ENCODE assay signal across 1 cellular context in the genomic region with DNA sequence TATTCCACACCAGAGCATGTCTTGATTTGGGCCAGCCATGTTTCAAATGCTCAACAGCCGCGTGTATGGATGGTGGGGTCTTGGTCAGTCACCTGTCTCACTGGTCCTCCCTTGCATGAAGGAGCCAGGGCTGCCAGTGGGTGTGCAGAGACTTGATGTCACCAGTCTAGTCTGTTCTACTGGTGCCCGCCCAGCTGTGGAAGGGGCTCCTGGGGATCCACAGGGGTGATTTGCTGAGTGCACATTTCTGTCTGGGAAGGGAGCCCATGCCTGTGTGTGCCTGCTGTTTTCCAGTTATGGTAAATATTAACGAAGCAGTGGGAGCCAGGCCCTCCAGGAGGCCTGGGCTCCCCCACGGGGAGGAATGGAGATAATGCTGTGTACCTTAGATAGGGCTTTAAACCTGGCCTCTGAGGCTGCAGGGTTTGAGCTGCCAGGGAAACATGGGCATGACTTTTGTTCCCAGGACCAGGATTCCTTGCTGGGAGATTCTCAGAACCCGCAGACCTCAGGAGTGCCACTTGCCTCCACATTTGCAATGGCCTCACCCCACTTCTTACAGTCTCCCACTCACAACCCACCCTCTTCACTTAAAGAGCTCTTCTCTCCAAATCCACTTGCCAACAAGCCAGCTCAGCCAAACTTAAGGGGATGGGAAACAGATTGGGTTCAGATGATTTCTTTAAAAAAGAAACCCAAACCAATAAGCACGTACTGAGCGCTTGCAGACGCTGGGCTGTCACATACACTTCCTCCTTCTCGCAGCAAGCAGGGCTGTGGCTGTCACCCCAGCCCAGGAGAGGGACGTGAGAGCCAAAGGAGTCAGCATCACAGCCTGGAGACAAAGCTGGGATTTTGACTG.
TF ChIP-seq lines count a peak whose summit lies in the region.

No MANE protein-coding gene starts in this region.

TF ChIP-seq in HepG2, 621 proteins besides CTCF, POLR2A, EP300 and RAD21 (continued from another document):
- TF ChIP-seq SOX6 (IDR thresholded peaks at IDR 0.05) (no peak), SOX6 (CRISPR knock-in tag; IDR thresholded peaks at IDR 0.05) (peak; percentile 70), HMG20B (CRISPR knock-in tag; conservative IDR thresholded peaks at IDR 0.05) (0 out of 2 replicates have a peak, but pooled peaks have one; percentile 64), ZNF207 (IDR thresholded peaks at IDR 0.05; ENCODE audit: borderline replicate concordance) (no peak), PHF8 (CRISPR knock-in tag; IDR thresholded peaks at IDR 0.05) (no peak), KDM6A (CRISPR knock-in tag; IDR thresholded peaks at IDR 0.05; ENCODE audit: low read depth) (peak; percentile 51; the same call in 1 of the 2 replicates), DR1 (CRISPR knock-in tag; IDR thresholded peaks at IDR 0.05) (no peak), HDAC2 (CRISPR knock-in tag; IDR thresholded peaks at IDR 0.05) (peak; percentile 56; the same call in 1 of the 2 replicates), ZSCAN21 (CRISPR knock-in tag; IDR thresholded peaks at IDR 0.05; ENCODE audit: borderline replicate concordance) (peak; percentile 53; the same call in 1 of the 2 replicates), ZNF607 (CRISPR knock-in tag; IDR thresholded peaks at IDR 0.05; ENCODE audit: borderline replicate concordance) (no peak), ZNF790 (CRISPR knock-in tag; IDR thresholded peaks at IDR 0.05; ENCODE audit: borderline replicate concordance) (no peak), PTBP1 (IDR thresholded peaks at IDR 0.05; ENCODE audit: low read depth, low read length, poor library complexity, severe bottlenecking) (no peak), DMAP1 (CRISPR knock-in tag; IDR thresholded peaks at IDR 0.05) (peak; percentile 61), ZBTB3 (CRISPR knock-in tag; IDR thresholded peaks at IDR 0.05; ENCODE audit: borderline replicate concordance, low read depth) (no peak), ZBTB7B (CRISPR knock-in tag; IDR thresholded peaks at IDR 0.05) (peak; percentile 62), U2AF1 (optimal IDR thresholded peaks at IDR 0.05; ENCODE audit: low read depth, low read length) (no peak), KLF12 (CRISPR knock-in tag; IDR thresholded peaks at IDR 0.05; ENCODE audit: borderline replicate concordance) (no peak), ZMAT3 (CRISPR knock-in tag; conservative IDR thresholded peaks at IDR 0.05) (0 out of 2 replicates have a peak, but pooled peaks have one; percentile 79), ZNF572 (CRISPR knock-in tag; IDR thresholded peaks at IDR 0.05) (no peak), ERF (CRISPR knock-in tag; IDR thresholded peaks at IDR 0.05) (peak; percentile 70), XRCC5 (optimal IDR thresholded peaks at IDR 0.05; ENCODE audit: low read length) (peak; percentile 81)
- TF ChIP-seq, protein P1, sequence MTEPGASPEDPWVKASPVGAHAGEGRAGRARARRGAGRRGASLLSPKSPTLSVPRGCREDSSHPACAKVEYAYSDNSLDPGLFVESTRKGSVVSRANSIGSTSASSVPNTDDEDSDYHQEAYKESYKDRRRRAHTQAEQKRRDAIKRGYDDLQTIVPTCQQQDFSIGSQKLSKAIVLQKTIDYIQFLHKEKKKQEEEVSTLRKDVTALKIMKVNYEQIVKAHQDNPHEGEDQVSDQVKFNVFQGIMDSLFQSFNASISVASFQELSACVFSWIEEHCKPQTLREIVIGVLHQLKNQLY (CRISPR knock-in tag; IDR thresholded peaks at IDR 0.05), result 0 out of 2 replicates have a peak, but pooled peaks have one; percentile 35
- TF ChIP-seq, protein P2, sequence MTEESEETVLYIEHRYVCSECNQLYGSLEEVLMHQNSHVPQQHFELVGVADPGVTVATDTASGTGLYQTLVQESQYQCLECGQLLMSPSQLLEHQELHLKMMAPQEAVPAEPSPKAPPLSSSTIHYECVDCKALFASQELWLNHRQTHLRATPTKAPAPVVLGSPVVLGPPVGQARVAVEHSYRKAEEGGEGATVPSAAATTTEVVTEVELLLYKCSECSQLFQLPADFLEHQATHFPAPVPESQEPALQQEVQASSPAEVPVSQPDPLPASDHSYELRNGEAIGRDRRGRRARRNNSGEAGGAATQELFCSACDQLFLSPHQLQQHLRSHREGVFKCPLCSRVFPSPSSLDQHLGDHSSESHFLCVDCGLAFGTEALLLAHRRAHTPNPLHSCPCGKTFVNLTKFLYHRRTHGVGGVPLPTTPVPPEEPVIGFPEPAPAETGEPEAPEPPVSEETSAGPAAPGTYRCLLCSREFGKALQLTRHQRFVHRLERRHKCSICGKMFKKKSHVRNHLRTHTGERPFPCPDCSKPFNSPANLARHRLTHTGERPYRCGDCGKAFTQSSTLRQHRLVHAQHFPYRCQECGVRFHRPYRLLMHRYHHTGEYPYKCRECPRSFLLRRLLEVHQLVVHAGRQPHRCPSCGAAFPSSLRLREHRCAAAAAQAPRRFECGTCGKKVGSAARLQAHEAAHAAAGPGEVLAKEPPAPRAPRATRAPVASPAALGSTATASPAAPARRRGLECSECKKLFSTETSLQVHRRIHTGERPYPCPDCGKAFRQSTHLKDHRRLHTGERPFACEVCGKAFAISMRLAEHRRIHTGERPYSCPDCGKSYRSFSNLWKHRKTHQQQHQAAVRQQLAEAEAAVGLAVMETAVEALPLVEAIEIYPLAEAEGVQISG (CRISPR knock-in tag; IDR thresholded peaks at IDR 0.05), result no peak
- TF ChIP-seq, protein P3, sequence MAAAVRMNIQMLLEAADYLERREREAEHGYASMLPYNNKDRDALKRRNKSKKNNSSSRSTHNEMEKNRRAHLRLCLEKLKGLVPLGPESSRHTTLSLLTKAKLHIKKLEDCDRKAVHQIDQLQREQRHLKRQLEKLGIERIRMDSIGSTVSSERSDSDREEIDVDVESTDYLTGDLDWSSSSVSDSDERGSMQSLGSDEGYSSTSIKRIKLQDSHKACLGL (CRISPR knock-in tag; IDR thresholded peaks at IDR 0.05), result no peak
- TF ChIP-seq, protein P4, sequence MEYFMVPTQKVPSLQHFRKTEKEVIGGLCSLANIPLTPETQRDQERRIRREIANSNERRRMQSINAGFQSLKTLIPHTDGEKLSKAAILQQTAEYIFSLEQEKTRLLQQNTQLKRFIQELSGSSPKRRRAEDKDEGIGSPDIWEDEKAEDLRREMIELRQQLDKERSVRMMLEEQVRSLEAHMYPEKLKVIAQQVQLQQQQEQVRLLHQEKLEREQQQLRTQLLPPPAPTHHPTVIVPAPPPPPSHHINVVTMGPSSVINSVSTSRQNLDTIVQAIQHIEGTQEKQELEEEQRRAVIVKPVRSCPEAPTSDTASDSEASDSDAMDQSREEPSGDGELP (IDR thresholded peaks at IDR 0.05; ENCODE audit: borderline replicate concordance, low read depth), result peak; percentile 60
- TF ChIP-seq, protein P5, sequence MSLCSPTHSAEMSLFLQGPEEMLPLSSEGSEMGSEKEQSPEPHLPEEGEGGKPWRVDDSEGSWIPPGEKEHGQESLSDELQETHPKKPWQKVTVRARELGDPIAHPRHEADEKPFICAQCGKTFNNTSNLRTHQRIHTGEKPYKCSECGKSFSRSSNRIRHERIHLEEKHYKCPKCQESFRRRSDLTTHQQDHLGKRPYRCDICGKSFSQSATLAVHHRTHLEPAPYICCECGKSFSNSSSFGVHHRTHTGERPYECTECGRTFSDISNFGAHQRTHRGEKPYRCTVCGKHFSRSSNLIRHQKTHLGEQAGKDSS (CRISPR knock-in tag; IDR thresholded peaks at IDR 0.05; ENCODE audit: borderline replicate concordance, low read depth), result no peak
- TF ChIP-seq, protein P6, sequence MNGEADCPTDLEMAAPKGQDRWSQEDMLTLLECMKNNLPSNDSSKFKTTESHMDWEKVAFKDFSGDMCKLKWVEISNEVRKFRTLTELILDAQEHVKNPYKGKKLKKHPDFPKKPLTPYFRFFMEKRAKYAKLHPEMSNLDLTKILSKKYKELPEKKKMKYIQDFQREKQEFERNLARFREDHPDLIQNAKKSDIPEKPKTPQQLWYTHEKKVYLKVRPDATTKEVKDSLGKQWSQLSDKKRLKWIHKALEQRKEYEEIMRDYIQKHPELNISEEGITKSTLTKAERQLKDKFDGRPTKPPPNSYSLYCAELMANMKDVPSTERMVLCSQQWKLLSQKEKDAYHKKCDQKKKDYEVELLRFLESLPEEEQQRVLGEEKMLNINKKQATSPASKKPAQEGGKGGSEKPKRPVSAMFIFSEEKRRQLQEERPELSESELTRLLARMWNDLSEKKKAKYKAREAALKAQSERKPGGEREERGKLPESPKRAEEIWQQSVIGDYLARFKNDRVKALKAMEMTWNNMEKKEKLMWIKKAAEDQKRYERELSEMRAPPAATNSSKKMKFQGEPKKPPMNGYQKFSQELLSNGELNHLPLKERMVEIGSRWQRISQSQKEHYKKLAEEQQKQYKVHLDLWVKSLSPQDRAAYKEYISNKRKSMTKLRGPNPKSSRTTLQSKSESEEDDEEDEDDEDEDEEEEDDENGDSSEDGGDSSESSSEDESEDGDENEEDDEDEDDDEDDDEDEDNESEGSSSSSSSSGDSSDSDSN (CRISPR knock-in tag; IDR thresholded peaks at IDR 0.05), result peak; percentile 36; the same call in 1 of the 2 replicates
- TF ChIP-seq, protein P7, sequence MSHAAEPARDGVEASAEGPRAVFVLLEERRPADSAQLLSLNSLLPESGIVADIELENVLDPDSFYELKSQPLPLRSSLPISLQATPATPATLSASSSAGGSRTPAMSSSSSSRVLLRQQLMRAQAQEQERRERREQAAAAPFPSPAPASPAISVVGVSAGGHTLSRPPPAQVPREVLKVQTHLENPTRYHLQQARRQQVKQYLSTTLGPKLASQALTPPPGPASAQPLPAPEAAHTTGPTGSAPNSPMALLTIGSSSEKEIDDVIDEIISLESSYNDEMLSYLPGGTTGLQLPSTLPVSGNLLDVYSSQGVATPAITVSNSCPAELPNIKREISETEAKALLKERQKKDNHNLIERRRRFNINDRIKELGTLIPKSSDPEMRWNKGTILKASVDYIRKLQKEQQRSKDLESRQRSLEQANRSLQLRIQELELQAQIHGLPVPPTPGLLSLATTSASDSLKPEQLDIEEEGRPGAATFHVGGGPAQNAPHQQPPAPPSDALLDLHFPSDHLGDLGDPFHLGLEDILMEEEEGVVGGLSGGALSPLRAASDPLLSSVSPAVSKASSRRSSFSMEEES (CRISPR knock-in tag; IDR thresholded peaks at IDR 0.05), result no peak
- TF ChIP-seq, protein P8, sequence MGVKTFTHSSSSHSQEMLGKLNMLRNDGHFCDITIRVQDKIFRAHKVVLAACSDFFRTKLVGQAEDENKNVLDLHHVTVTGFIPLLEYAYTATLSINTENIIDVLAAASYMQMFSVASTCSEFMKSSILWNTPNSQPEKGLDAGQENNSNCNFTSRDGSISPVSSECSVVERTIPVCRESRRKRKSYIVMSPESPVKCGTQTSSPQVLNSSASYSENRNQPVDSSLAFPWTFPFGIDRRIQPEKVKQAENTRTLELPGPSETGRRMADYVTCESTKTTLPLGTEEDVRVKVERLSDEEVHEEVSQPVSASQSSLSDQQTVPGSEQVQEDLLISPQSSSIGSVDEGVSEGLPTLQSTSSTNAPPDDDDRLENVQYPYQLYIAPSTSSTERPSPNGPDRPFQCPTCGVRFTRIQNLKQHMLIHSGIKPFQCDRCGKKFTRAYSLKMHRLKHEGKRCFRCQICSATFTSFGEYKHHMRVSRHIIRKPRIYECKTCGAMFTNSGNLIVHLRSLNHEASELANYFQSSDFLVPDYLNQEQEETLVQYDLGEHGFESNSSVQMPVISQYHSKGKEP (CRISPR knock-in tag; IDR thresholded peaks at IDR 0.05), result no peak
